Comparison of ENCODE assay signal across 2 cellular contexts in genomic region chr1:47930215-47930885, GRCh38.
TF ChIP-seq lines count a peak whose summit lies in the region.

No MANE protein-coding gene starts in this region.

TF ChIP-seq in GM23338, 12 proteins besides CTCF, POLR2A, EP300 and RAD21 (continued from another document):
- TF ChIP-seq ETS1 (IDR thresholded peaks at IDR 0.05): no peak
- no peak for TF ChIP-seq CREB1 (CRISPR knock-in tag; IDR thresholded peaks at IDR 0.05; ENCODE audit: low read depth)
- no peak for TF ChIP-seq NANOG (IDR thresholded peaks at IDR 0.05; ENCODE audit: borderline replicate concordance)
- TF ChIP-seq ZNF462 (CRISPR knock-in tag; IDR thresholded peaks at IDR 0.05): no peak
- TF ChIP-seq REST (IDR thresholded peaks at IDR 0.05; ENCODE audit: unreplicated experiment): no peak
- no peak for TF ChIP-seq EZH2phosphoT487 (IDR thresholded peaks at IDR 0.05; ENCODE audit: unreplicated experiment)
- TF ChIP-seq ZNF331 (CRISPR knock-in tag; IDR thresholded peaks at IDR 0.05; ENCODE audit: low read depth): no peak
- no peak for TF ChIP-seq EZH2 (IDR thresholded peaks at IDR 0.05; ENCODE audit: low read depth, unreplicated experiment)
TF ChIP-seq in GM23338: peak in this region for 0.

TF ChIP-seq in SK-N-SH treated with all-trans-retinoic acid at 6 μM for 48 hours, 23 proteins besides CTCF, POLR2A, EP300 and RAD21 (continued from another document):
- TF ChIP-seq TSHZ2 (CRISPR knock-in tag; IDR thresholded peaks at IDR 0.05): 0 out of 2 replicates have a peak, but pooled peaks have one; percentile 33
